Comparison of ENCODE assay signal across 27 cellular contexts in the genomic region with DNA sequence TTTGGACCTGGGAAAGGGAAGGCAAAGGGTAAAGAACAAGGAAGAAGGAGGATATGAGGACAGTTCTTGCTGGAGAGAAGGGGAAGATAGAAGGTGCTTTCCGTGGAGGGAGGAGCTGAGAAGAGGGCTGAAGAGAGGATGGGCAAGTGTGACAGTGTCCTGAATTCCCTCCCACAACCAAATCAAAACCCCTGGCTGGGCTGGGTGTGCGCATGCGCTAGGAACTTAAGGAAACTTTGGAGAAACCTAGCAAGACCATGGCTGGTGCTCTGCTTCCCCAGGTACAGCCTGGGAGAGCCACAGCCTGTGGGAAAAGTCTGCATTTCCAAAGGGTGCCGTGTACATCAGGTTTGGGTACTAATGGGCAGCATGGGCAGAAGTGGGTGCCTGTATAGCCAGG. TPM values are rescaled to one million over a fixed set of nuclear protein-coding genes. Genes with fewer than 3 reads are reported as not detected.
"Had no signal": no experiment of that assay in that cellular context is flagged by ENCODE, and none has a peak within 500 bp of the region (broad histone marks: within the 10 kb centered on the region; RNA-seq: fewer than 3 reads in every experiment).

No MANE protein-coding gene starts in this region.

- H3K4me3 ChIP-seq: adrenal gland, MG63, Peyer's patch, SJCRH30 had no signal

- H3K4me1 Mint-ChIP-seq: activated naive CD8-positive, alpha-beta T cell treated with anti-CD3 and anti-CD28 coated beads, Interleukin-2, amount 10 ng/mL, durations not matched to agents 7 days and 5 days; T-helper 17 cell; WTC11 had no signal

- H3K27me3 ChIP-seq: adrenal gland, MG63, Peyer's patch, SJCRH30 had no signal

- H3K9me3 ChIP-seq: adrenal gland, MG63, Peyer's patch, SJCRH30 had no signal

- H3K27ac ChIP-seq: adrenal gland, Peyer's patch, RWPE1, SJCRH30 had no signal

- H3K36me3 ChIP-seq: adrenal gland, MG63, Peyer's patch, SJCRH30 had no signal

- DNase-seq: activated CD4-positive, alpha-beta T cell treated with anti-CD3 and anti-CD28 coated beads for 48 hours; activated CD4-positive, alpha-beta T cell treated with anti-CD3 and anti-CD28 coated beads, Interleukin-2, amount 50 U/mL, for 4 hours; activated CD4-positive, CD25-positive, alpha-beta regulatory T cell treated with anti-CD3 and anti-CD28 coated beads, Interleukin-2, amount 50 U/mL, for 72 hours; activated CD8-positive, alpha-beta memory T cell treated with anti-CD3 and anti-CD28 coated beads, Interleukin-2, amount 50 U/mL, for 48 hours; activated CD8-positive, alpha-beta T cell treated with anti-CD3 and anti-CD28 coated beads, Interleukin-2, amount 10 ng/mL, durations not matched to agents 7 days and 5 days; activated naive CD4-positive, alpha-beta T cell treated with anti-CD3 and anti-CD28 coated beads, Interleukin-2, amount 50 U/mL, for 16 hours; activated naive CD8-positive, alpha-beta T cell treated with anti-CD3 and anti-CD28 coated beads, Interleukin-2, amount 10 ng/mL, durations not matched to agents 7 days and 5 days; activated T-cell treated with anti-CD3 and anti-CD28 coated beads, Interleukin-2, amount 50 U/mL, for 1 hour; adrenal gland; MV-4-11; NCI-H1092 treated with DMSO at 0.1 percent for 48 hours; NCI-H1417 treated with DMSO at 0.1 percent for 48 hours; NCI-H1694; NCI-H2029 treated with DMSO at 0.1 percent for 48 hours; NCI-H345; NCI-H510A treated with DMSO at 0.1 percent for 48 hours; NCI-H69; NK-92 treated with Interleukin-12 subunit alpha and Interleukin-12 subunit beta, amount 100 ng/mL, for 24 hours; OCI-M1; Peyer's patch; Right ventricle myocardium superior; SJCRH30; T-helper 17 cell; T-helper 9 cell had no signal

- H3K4me1 ChIP-seq: Peyer's patch had no signal

- H3K27ac Mint-ChIP-seq: activated CD8-positive, alpha-beta T cell treated with anti-CD3 and anti-CD28 coated beads, Interleukin-2, amount 10 ng/mL, durations not matched to agents 7 days and 5 days; activated naive CD8-positive, alpha-beta T cell treated with anti-CD3 and anti-CD28 coated beads, Interleukin-2, amount 10 ng/mL, durations not matched to agents 7 days and 5 days; T-helper 17 cell; WTC11 had no signal

- H3K4me3 Mint-ChIP-seq: activated CD8-positive, alpha-beta T cell treated with anti-CD3 and anti-CD28 coated beads, Interleukin-2, amount 10 ng/mL, durations not matched to agents 7 days and 5 days; activated naive CD8-positive, alpha-beta T cell treated with anti-CD3 and anti-CD28 coated beads, Interleukin-2, amount 10 ng/mL, durations not matched to agents 7 days and 5 days; T-helper 17 cell; WTC11 had no signal

- ATAC-seq: activated CD8-positive, alpha-beta T cell treated with anti-CD3 and anti-CD28 coated beads, Interleukin-2, amount 10 ng/mL, durations not matched to agents 7 days and 5 days; T-helper 17 cell; WTC11 had no signal

- H3K36me3 Mint-ChIP-seq: activated naive CD8-positive, alpha-beta T cell treated with anti-CD3 and anti-CD28 coated beads, Interleukin-2, amount 10 ng/mL, durations not matched to agents 7 days and 5 days; WTC11 had no signal

- H3K9me3 Mint-ChIP-seq: activated naive CD8-positive, alpha-beta T cell treated with anti-CD3 and anti-CD28 coated beads, Interleukin-2, amount 10 ng/mL, durations not matched to agents 7 days and 5 days; WTC11 had no signal

RNA-seq across cellular contexts. Expression of a gene that starts 29.0 kb away (rescaled TPM):
- total RNA-seq: Peyer's patch, T-helper 17 cell had no signal
